ENCODE assay signal across 36 cellular contexts in genomic region chr7:19262794-19263193, GRCh38.
DNase-seq lines count a peak whose midpoint lies in the region; ATAC-seq and TF ChIP-seq lines count a peak whose summit lies in the region.
"Had no signal": no experiment of that assay in that cellular context is flagged by ENCODE, and none has a peak within 500 bp of the region (broad histone marks: within the 10 kb centered on the region; RNA-seq: fewer than 3 reads in every experiment).

No MANE protein-coding gene starts in this region.

- H3K27me3 Mint-ChIP-seq in HFFc6 (ENCODE audit: insufficient read depth) = no peaks in the 10 kb centered on the region
- no peaks in the 10 kb centered on the region for H3K27me3 Mint-ChIP-seq in activated CD4-positive, alpha-beta memory T cell treated with anti-CD3 and anti-CD28 coated beads, Interleukin-2, amount 10 ng/mL, durations not matched to agents 7 days and 5 days
- H3K27me3 Mint-ChIP-seq: CD4-positive, CD25-positive, alpha-beta regulatory T cell; naive thymus-derived CD8-positive, alpha-beta T cell had no signal

- H3K36me3 Mint-ChIP-seq in HFFc6 (ENCODE audit: low read depth) = peaks cover 4% of the 10 kb centered on the region; the same call in 1 of the 2 replicates
- H3K36me3 Mint-ChIP-seq in activated CD4-positive, alpha-beta memory T cell treated with anti-CD3 and anti-CD28 coated beads, Interleukin-2, amount 10 ng/mL, durations not matched to agents 7 days and 5 days (ENCODE audit: low read depth) = no peaks in the 10 kb centered on the region
- H3K36me3 Mint-ChIP-seq: CD4-positive, CD25-positive, alpha-beta regulatory T cell; naive thymus-derived CD8-positive, alpha-beta T cell had no signal

- 66 to 71% methylated on average over 2 of the region's 2 CpGs for WGBS in heart right ventricle, 2 donors

- CTCF ChIA-PET in activated CD4-positive, alpha-beta memory T cell treated with anti-CD3 and anti-CD28 coated beads, Interleukin-2, amount 10 ng/mL, durations not matched to agents 7 days and 5 days (lab: Charles Lee) = interaction anchor here (0.6 kb wide), 1 partner anchor 486 kb away, joined by 3 read pairs; no protein-coding TSS in a partner anchor

- peaks cover 8% of the 10 kb centered on the region; the same call in 1 of the 2 replicates for H3K4me1 Mint-ChIP-seq in HFFc6 (ENCODE audit: low read depth)
- H3K4me1 Mint-ChIP-seq in activated CD4-positive, alpha-beta memory T cell treated with anti-CD3 and anti-CD28 coated beads, Interleukin-2, amount 10 ng/mL, durations not matched to agents 7 days and 5 days = no peaks in the 10 kb centered on the region
- H3K4me1 Mint-ChIP-seq: CD4-positive, CD25-positive, alpha-beta regulatory T cell; naive thymus-derived CD8-positive, alpha-beta T cell had no signal

- no peaks in the 10 kb centered on the region for H3K27me3 ChIP-seq in heart right ventricle
- H3K27me3 ChIP-seq: ascending aorta, cardiac muscle cell, esophagus squamous epithelium, right lobe of liver, SJCRH30, spleen, stomach, thyroid gland, vagina had no signal

- DNase-seq in Ammon's horn (ENCODE audit: low spot score) = peak; percentile 1
- no peak for DNase-seq in HFFc6
- peak; percentile 12 for DNase-seq in RKO (ENCODE audit: low spot score)
- DNase-seq in epithelial cell of esophagus (ENCODE audit: low read depth) = no peak
- no peak for DNase-seq in heart right ventricle
- DNase-seq in left ventricle myocardium superior = no peak
- DNase-seq in activated CD4-positive, alpha-beta memory T cell treated with anti-CD3 and anti-CD28 coated beads, Interleukin-2, amount 10 ng/mL, durations not matched to agents 7 days and 5 days = no peak
- DNase-seq: activated CD4-positive, alpha-beta T cell treated with anti-CD3 and anti-CD28 coated beads, Interleukin-2, amount 50 U/mL, for 1 hour; activated CD4-positive, CD25-positive, alpha-beta regulatory T cell; activated gamma-delta T cell treated with Interleukin-2 at 50 U/mL for 16 hours; activated T-cell treated with anti-CD3 and anti-CD28 coated beads, Interleukin-2, amount 50 U/mL, for 48 hours; CD4-positive, CD25-positive, alpha-beta regulatory T cell; dermis blood vessel endothelial cell; EL; esophagus squamous epithelium; GOT3; lower lobe of right lung; naive thymus-derived CD8-positive, alpha-beta T cell; NCI-H1417 treated with DMSO at 0.1 percent for 48 hours; NCI-H2081; NCI-H2227 treated with DMSO at 0.1 percent for 48 hours; NCI-H526; right lobe of liver; RPMI8226; SJCRH30; spleen; stimulated activated CD4-positive, alpha-beta T cell treated with anti-CD3 and anti-CD28 coated beads, Interleukin-2, amount 100 ng/mL, for 24 hours; stimulated activated CD8-positive, alpha-beta memory T cell treated with anti-CD3 and anti-CD28 coated beads, Interleukin-4, amount 100 ng/mL, for 48 hours; stomach; thyroid gland had no signal

- H3K4me1 ChIP-seq in heart right ventricle = no peaks in the 10 kb centered on the region
- H3K4me1 ChIP-seq: ascending aorta, esophagus squamous epithelium, lower lobe of right lung, prostate gland, right lobe of liver, spleen, stomach, vagina had no signal

- no peaks in the 10 kb centered on the region for H3K36me3 ChIP-seq in heart right ventricle
- H3K36me3 ChIP-seq: ascending aorta, cardiac muscle cell, esophagus squamous epithelium, lower lobe of right lung, prostate gland, right lobe of liver, SJCRH30, spleen, stomach, thyroid gland, vagina had no signal

- H3K27ac Mint-ChIP-seq in HFFc6 = no peak overlapping the region
- no peak overlapping the region for H3K27ac Mint-ChIP-seq in activated CD4-positive, alpha-beta memory T cell treated with anti-CD3 and anti-CD28 coated beads, Interleukin-2, amount 10 ng/mL, durations not matched to agents 7 days and 5 days
- H3K27ac Mint-ChIP-seq: CD4-positive, CD25-positive, alpha-beta regulatory T cell; naive thymus-derived CD8-positive, alpha-beta T cell had no signal

- ATAC-seq in heart right ventricle (no peak), left ventricle myocardium superior (no peak)
- ATAC-seq: lower lobe of right lung; naive thymus-derived CD8-positive, alpha-beta T cell; right lobe of liver had no signal

- no peaks in the 10 kb centered on the region for H3K9me3 Mint-ChIP-seq in HFFc6
- H3K9me3 Mint-ChIP-seq in activated CD4-positive, alpha-beta memory T cell treated with anti-CD3 and anti-CD28 coated beads, Interleukin-2, amount 10 ng/mL, durations not matched to agents 7 days and 5 days = peaks cover 8% of the 10 kb centered on the region

- intact Hi-C loops in heart right ventricle (cut with DNase I) = no loop called here
- intact Hi-C loops in left ventricle myocardium superior (cut with micrococcal nuclease) = no loop called here

- POLR2A ChIA-PET in activated CD4-positive, alpha-beta memory T cell treated with anti-CD3 and anti-CD28 coated beads, Interleukin-2, amount 10 ng/mL, durations not matched to agents 7 days and 5 days (lab: Charles Lee) = no interaction called here

- TF ChIP-seq CTCF in HFFc6 (IDR thresholded peaks at IDR 0.05) (0 out of 2 replicates have a peak, but pooled peaks have one; percentile 17), epithelial cell of esophagus (IDR thresholded peaks at IDR 0.05; ENCODE audit: insufficient read depth, low read depth, low read length, missing control alignments) (peak; percentile 20), heart right ventricle (IDR thresholded peaks at IDR 0.05) (no peak)

- H3K4me3 ChIP-seq in epithelial cell of esophagus (ENCODE audit: low read length) = no peak overlapping the region
- H3K4me3 ChIP-seq in heart right ventricle = no peak overlapping the region
- H3K4me3 ChIP-seq: ascending aorta, cardiac muscle cell, esophagus squamous epithelium, lower lobe of right lung, prostate gland, right lobe of liver, SJCRH30, spleen, stomach, thyroid gland, vagina had no signal

- no peak overlapping the region for H3K27ac ChIP-seq in heart right ventricle
- H3K27ac ChIP-seq: ascending aorta, cardiac muscle cell, esophagus squamous epithelium, HL-60, KMS-11, lower lobe of right lung, prostate gland, right lobe of liver, SJCRH30, spleen, stomach, thyroid gland, vagina had no signal

- no peak overlapping the region for H3K4me3 Mint-ChIP-seq in HFFc6
- no peak overlapping the region for H3K4me3 Mint-ChIP-seq in activated CD4-positive, alpha-beta memory T cell treated with anti-CD3 and anti-CD28 coated beads, Interleukin-2, amount 10 ng/mL, durations not matched to agents 7 days and 5 days
- H3K4me3 Mint-ChIP-seq: CD4-positive, CD25-positive, alpha-beta regulatory T cell; naive thymus-derived CD8-positive, alpha-beta T cell had no signal

- peaks cover 0 to 4% (median 0%) of the 10 kb centered on the region in 11 donors for H3K9me3 ChIP-seq in heart right ventricle
- H3K9me3 ChIP-seq: ascending aorta, esophagus squamous epithelium, lower lobe of right lung, prostate gland, right lobe of liver, SJCRH30, spleen, stomach, thyroid gland, vagina had no signal

Comparison
In these comparisons a context has a peak if more than half of its experiments do, and no peak if none do; other contexts are left out.
1. DNase-seq: peak in Ammon's horn (single experiment) and RKO (single experiment); none in HFFc6 (single experiment), epithelial cell of esophagus (single experiment), heart right ventricle (0 of 2), left ventricle myocardium superior (single experiment) and activated CD4-positive, alpha-beta memory T cell treated with anti-CD3 and anti-CD28 coated beads, Interleukin-2, amount 10 ng/mL, durations not matched to agents 7 days and 5 days (single experiment).
2. CTCF ChIP-seq: peak in HFFc6 (single experiment) and epithelial cell of esophagus (single experiment); none in heart right ventricle (0 of 9).